10 cellular contexts compared by ENCODE assay signal in the genomic region with DNA sequence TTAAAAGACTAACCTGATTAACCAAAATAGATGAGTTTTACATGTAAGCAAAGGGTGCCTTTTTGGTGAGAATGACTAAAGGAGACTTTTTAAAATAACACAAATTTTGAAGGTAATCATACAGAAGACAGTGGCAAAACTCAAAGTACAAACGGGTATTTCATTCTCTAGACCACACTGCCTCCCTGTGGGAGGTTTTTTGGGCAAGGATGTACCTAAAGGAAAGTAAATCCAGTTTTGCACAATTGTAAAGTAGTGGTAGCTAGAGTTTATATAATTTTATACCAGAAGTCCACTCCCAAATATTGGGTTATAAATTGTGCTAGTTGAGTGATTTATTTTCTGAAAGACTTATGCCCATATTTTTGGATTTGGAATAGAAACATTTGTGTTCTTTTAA.
DNase-seq lines count a peak whose midpoint lies in the region; ATAC-seq and TF ChIP-seq lines count a peak whose summit lies in the region.
"Had no signal": no experiment of that assay in that cellular context is flagged by ENCODE, and none has a peak within 500 bp of the region (broad histone marks: within the 10 kb centered on the region; RNA-seq: fewer than 3 reads in every experiment).

No MANE protein-coding gene starts in this region.

- H3K4me3 Mint-ChIP-seq in activated naive CD4-positive, alpha-beta T cell treated with anti-CD3 and anti-CD28 coated beads for 36 hours: no peak overlapping the region
- H3K4me3 Mint-ChIP-seq in activated CD4-positive, alpha-beta memory T cell treated with anti-CD3 and anti-CD28 coated beads for 36 hours: no peak overlapping the region

- H3K36me3 Mint-ChIP-seq in activated naive CD4-positive, alpha-beta T cell treated with anti-CD3 and anti-CD28 coated beads for 36 hours (ENCODE audit: low read depth): no peaks in the 10 kb centered on the region
- H3K36me3 Mint-ChIP-seq in activated CD4-positive, alpha-beta memory T cell treated with anti-CD3 and anti-CD28 coated beads for 36 hours: no peaks in the 10 kb centered on the region

- H3K4me1 ChIP-seq in uterus (no peaks in the 10 kb centered on the region), right atrium auricular region (no peaks in the 10 kb centered on the region)

- intact Hi-C loops in activated naive CD4-positive, alpha-beta T cell treated with anti-CD3 and anti-CD28 coated beads for 36 hours (cut with micrococcal nuclease): no loop called here
- intact Hi-C loops in uterus (cut with DNase I; ENCODE audit: low total_unique reads): no loop called here
- intact Hi-C loops in activated CD4-positive, alpha-beta memory T cell treated with anti-CD3 and anti-CD28 coated beads for 36 hours (cut with micrococcal nuclease): no loop called here

- CTCF ChIA-PET in activated naive CD4-positive, alpha-beta T cell treated with anti-CD3 and anti-CD28 coated beads for 36 hours (lab: Charles Lee): no interaction called here
- CTCF ChIA-PET in activated CD4-positive, alpha-beta memory T cell treated with anti-CD3 and anti-CD28 coated beads for 36 hours (lab: Charles Lee): no interaction called here

- H3K27me3 ChIP-seq in uterus (no peaks in the 10 kb centered on the region), right atrium auricular region (no peaks in the 10 kb centered on the region)

- no peak overlapping the region for H3K27ac Mint-ChIP-seq in activated naive CD4-positive, alpha-beta T cell treated with anti-CD3 and anti-CD28 coated beads for 36 hours
- no peak overlapping the region for H3K27ac Mint-ChIP-seq in activated CD4-positive, alpha-beta memory T cell treated with anti-CD3 and anti-CD28 coated beads for 36 hours

- peak; percentile 35 for DNase-seq in activated naive CD4-positive, alpha-beta T cell treated with anti-CD3 and anti-CD28 coated beads for 36 hours
- DNase-seq in activated naive CD4-positive, alpha-beta T cell (lab: John Stamatoyannopoulos, UW): no peak
- peak; percentile 24 for DNase-seq in RPMI7951 (ENCODE audit: low read depth)
- peak; percentile 23 to 67 for DNase-seq in foreskin fibroblast
- no peak for DNase-seq in uterus
- no peak for DNase-seq in right atrium auricular region (ENCODE audit: low spot score)
- DNase-seq in activated CD4-positive, alpha-beta memory T cell treated with anti-CD3 and anti-CD28 coated beads for 36 hours: no peak
- DNase-seq: NCI-H524 treated with DMSO at 0.1 percent for 48 hours; stimulated activated CD4-positive, alpha-beta T cell treated with anti-CD3 and anti-CD28 coated beads, Interleukin-2, amount 100 ng/mL, for 48 hours had no signal

- TF ChIP-seq POLR2A in uterus (IDR thresholded peaks at IDR 0.05): no peak

- H3K4me3 ChIP-seq in foreskin fibroblast (ENCODE audit: low read depth in 1 of 2, low read length in 2 of 2) (no peak overlapping the region), uterus (no peak overlapping the region), right atrium auricular region (no peak overlapping the region)

- H3K36me3 ChIP-seq in uterus: no peaks in the 10 kb centered on the region
- no peaks in the 10 kb centered on the region for H3K36me3 ChIP-seq in right atrium auricular region

- H3K4me1 Mint-ChIP-seq in activated naive CD4-positive, alpha-beta T cell treated with anti-CD3 and anti-CD28 coated beads for 36 hours (ENCODE audit: low read depth): no peaks in the 10 kb centered on the region
- H3K4me1 Mint-ChIP-seq in activated CD4-positive, alpha-beta memory T cell treated with anti-CD3 and anti-CD28 coated beads for 36 hours (ENCODE audit: low read depth): no peaks in the 10 kb centered on the region

- H3K27me3 Mint-ChIP-seq in activated naive CD4-positive, alpha-beta T cell treated with anti-CD3 and anti-CD28 coated beads for 36 hours (ENCODE audit: low read depth): no peaks in the 10 kb centered on the region
- no peaks in the 10 kb centered on the region for H3K27me3 Mint-ChIP-seq in activated CD4-positive, alpha-beta memory T cell treated with anti-CD3 and anti-CD28 coated beads for 36 hours

- H3K9me3 Mint-ChIP-seq in activated naive CD4-positive, alpha-beta T cell treated with anti-CD3 and anti-CD28 coated beads for 36 hours: no peaks in the 10 kb centered on the region
- H3K9me3 Mint-ChIP-seq in activated CD4-positive, alpha-beta memory T cell treated with anti-CD3 and anti-CD28 coated beads for 36 hours: peaks cover 4% of the 10 kb centered on the region

- no peak overlapping the region for H3K27ac ChIP-seq in uterus
- no peak overlapping the region for H3K27ac ChIP-seq in right atrium auricular region

- POLR2A ChIA-PET in activated CD4-positive, alpha-beta memory T cell treated with anti-CD3 and anti-CD28 coated beads for 36 hours (lab: Charles Lee): no interaction called here

- H3K9me3 ChIP-seq in uterus: no peaks in the 10 kb centered on the region
- H3K9me3 ChIP-seq in right atrium auricular region: no peaks in the 10 kb centered on the region

- ATAC-seq in HG03039 (IDR thresholded peaks at IDR 0.05; ENCODE audit: unreplicated experiment): no peak

- peak; percentile 54 for TF ChIP-seq CTCF in foreskin fibroblast (IDR thresholded peaks at IDR 0.05; ENCODE audit: low read depth, low read length)
- peak; percentile 23 to 30 (median 27) for TF ChIP-seq CTCF in uterus (IDR thresholded peaks at IDR 0.05)
- TF ChIP-seq CTCF in right atrium auricular region (IDR thresholded peaks at IDR 0.05): peak in 1 of 2 donors; percentile 19

Comparison
In these comparisons a context has a peak if more than half of its experiments do, and no peak if none do; other contexts are left out.
1. DNase-seq: peak in activated naive CD4-positive, alpha-beta T cell treated with anti-CD3 and anti-CD28 coated beads for 36 hours (single experiment), RPMI7951 (single experiment) and foreskin fibroblast (2 of 2); none in activated naive CD4-positive, alpha-beta T cell (0 of 4), uterus (0 of 2), right atrium auricular region (single experiment) and activated CD4-positive, alpha-beta memory T cell treated with anti-CD3 and anti-CD28 coated beads for 36 hours (single experiment).